In the genomic region with DNA sequence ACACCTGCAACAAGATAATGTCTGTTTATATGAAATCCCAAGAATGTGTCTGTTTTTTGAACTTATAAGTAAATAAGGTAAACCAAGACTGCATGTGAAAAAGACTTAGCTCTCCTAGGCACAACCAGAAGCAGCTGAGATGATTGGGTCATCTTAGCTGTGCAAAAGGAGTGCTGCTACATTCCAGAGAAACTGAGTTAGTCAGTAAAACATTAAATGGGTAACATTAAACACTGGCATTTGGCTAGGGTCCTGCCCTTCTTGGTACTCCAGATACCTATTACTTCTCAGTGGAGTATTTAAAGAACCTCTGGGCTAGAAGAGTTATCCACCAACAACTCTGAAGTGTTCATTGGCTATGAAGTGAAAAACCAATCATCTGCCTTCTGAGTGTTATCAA, we compare ENCODE assay signal across 31 cellular contexts.
"Had no signal": no experiment of that assay in that cellular context is flagged by ENCODE, and none has a peak within 500 bp of the region (broad histone marks: within the 10 kb centered on the region; RNA-seq: fewer than 3 reads in every experiment).

No MANE protein-coding gene starts in this region.

- H3K4me3 ChIP-seq: body of pancreas, esophagus muscularis mucosa, gastrocnemius medialis had no signal

- DNase-seq: activated CD4-positive, alpha-beta memory T cell treated with anti-CD3 and anti-CD28 coated beads, Interleukin-2, amount 10 ng/mL, durations not matched to agents 7 days and 5 days; activated CD4-positive, alpha-beta T cell treated with anti-CD3 and anti-CD28 coated beads for 1 hour; activated CD4-positive, alpha-beta T cell treated with anti-CD3 and anti-CD28 coated beads for 4 hours; activated CD4-positive, alpha-beta T cell treated with anti-CD3 and anti-CD28 coated beads, Interleukin-2, amount 10 ng/mL, durations not matched to agents 7 days and 5 days; activated CD4-positive, alpha-beta T cell treated with anti-CD3 and anti-CD28 coated beads, Interleukin-2, amount 50 U/mL, for 4 hours; activated CD8-positive, alpha-beta memory T cell treated with anti-CD3 and anti-CD28 coated beads, Interleukin-2, amount 50 U/mL, for 48 hours; activated effector memory CD4-positive, alpha-beta T cell treated with Interleukin-2 at 50 U/mL for 16 hours; activated gamma-delta T cell treated with Interleukin-2 at 50 U/mL for 16 hours; activated naive CD4-positive, alpha-beta T cell treated with anti-CD3 and anti-CD28 coated beads, Interleukin-2, amount 50 U/mL, for 16 hours; activated naive CD4-positive, alpha-beta T cell treated with Interleukin-2 at 50 U/mL for 16 hours; activated T-cell treated with anti-CD3 and anti-CD28 coated beads for 4 hours; activated T-cell treated with anti-CD3 and anti-CD28 coated beads, Interleukin-2, amount 50 U/mL, for 24 hours; activated T-cell treated with anti-CD3 and anti-CD28 coated beads, Interleukin-2, amount 50 U/mL, for 72 hours; amniotic stem cell; aorta; body of pancreas; caudate nucleus; cortex of kidney; dermis blood vessel endothelial cell; effector CD4-positive, alpha-beta T cell; effector memory CD8-positive, alpha-beta T cell; erythroblast; foreskin keratinocyte; gastrocnemius medialis; glutamatergic neuron; T-helper 1 cell; T-helper 17 cell; T1000 had no signal

- H3K36me3 ChIP-seq: gastrocnemius medialis had no signal

- H3K9me3 ChIP-seq: body of pancreas, esophagus muscularis mucosa, gastrocnemius medialis had no signal

- H3K27ac ChIP-seq: body of pancreas, esophagus muscularis mucosa, foreskin keratinocyte, gastrocnemius medialis had no signal

- H3K27ac Mint-ChIP-seq: activated CD4-positive, alpha-beta memory T cell treated with anti-CD3 and anti-CD28 coated beads, Interleukin-2, amount 10 ng/mL, durations not matched to agents 7 days and 5 days; activated CD4-positive, alpha-beta T cell treated with anti-CD3 and anti-CD28 coated beads, Interleukin-2, amount 10 ng/mL, durations not matched to agents 7 days and 5 days; activated naive CD8-positive, alpha-beta T cell; activated T-cell treated with anti-CD3 and anti-CD28 coated beads, Interleukin-2, amount 50 U/mL, for 24 hours; activated T-cell treated with anti-CD3 and anti-CD28 coated beads, Interleukin-2, amount 50 U/mL, for 72 hours; T-helper 17 cell; T-helper 2 cell treated with Interferon-gamma antibody and Interleukin-4, amounts not matched to agents 5 μg/mL and 100 μg/mL, for 36 hours had no signal

- H3K9me3 Mint-ChIP-seq: activated CD4-positive, alpha-beta memory T cell treated with anti-CD3 and anti-CD28 coated beads, Interleukin-2, amount 10 ng/mL, durations not matched to agents 7 days and 5 days; activated CD4-positive, alpha-beta T cell treated with anti-CD3 and anti-CD28 coated beads, Interleukin-2, amount 10 ng/mL, durations not matched to agents 7 days and 5 days; activated T-cell treated with anti-CD3 and anti-CD28 coated beads, Interleukin-2, amount 50 U/mL, for 24 hours; activated T-cell treated with anti-CD3 and anti-CD28 coated beads, Interleukin-2, amount 50 U/mL, for 72 hours; effector memory CD8-positive, alpha-beta T cell; T-helper 2 cell treated with Interferon-gamma antibody and Interleukin-4, amounts not matched to agents 5 μg/mL and 100 μg/mL, for 36 hours had no signal

- H3K27me3 Mint-ChIP-seq: activated CD4-positive, alpha-beta memory T cell treated with anti-CD3 and anti-CD28 coated beads, Interleukin-2, amount 10 ng/mL, durations not matched to agents 7 days and 5 days; activated CD4-positive, alpha-beta T cell treated with anti-CD3 and anti-CD28 coated beads, Interleukin-2, amount 10 ng/mL, durations not matched to agents 7 days and 5 days; activated naive CD8-positive, alpha-beta T cell; activated T-cell treated with anti-CD3 and anti-CD28 coated beads, Interleukin-2, amount 50 U/mL, for 24 hours; effector memory CD8-positive, alpha-beta T cell; T-helper 17 cell had no signal

- H3K4me3 Mint-ChIP-seq: activated CD4-positive, alpha-beta memory T cell treated with anti-CD3 and anti-CD28 coated beads, Interleukin-2, amount 10 ng/mL, durations not matched to agents 7 days and 5 days; activated CD4-positive, alpha-beta T cell treated with anti-CD3 and anti-CD28 coated beads, Interleukin-2, amount 10 ng/mL, durations not matched to agents 7 days and 5 days; activated naive CD8-positive, alpha-beta T cell; activated T-cell treated with anti-CD3 and anti-CD28 coated beads, Interleukin-2, amount 50 U/mL, for 24 hours; activated T-cell treated with anti-CD3 and anti-CD28 coated beads, Interleukin-2, amount 50 U/mL, for 72 hours; effector memory CD8-positive, alpha-beta T cell; T-helper 17 cell; T-helper 2 cell treated with Interferon-gamma antibody and Interleukin-4, amounts not matched to agents 5 μg/mL and 100 μg/mL, for 36 hours had no signal

- ATAC-seq: activated T-cell treated with anti-CD3 and anti-CD28 coated beads, Interleukin-2, amount 50 U/mL, for 72 hours; body of pancreas; effector memory CD8-positive, alpha-beta T cell; foreskin keratinocyte; gastrocnemius medialis; T-helper 17 cell had no signal

- H3K4me1 ChIP-seq: foreskin keratinocyte had no signal

- H3K27me3 ChIP-seq: body of pancreas, esophagus muscularis mucosa, foreskin keratinocyte, gastrocnemius medialis had no signal
